In genomic region chr9:97411440-97411788, GRCh38 we compare ENCODE assay signal across 8 cellular contexts. TPM values are rescaled to one million over a fixed set of nuclear protein-coding genes. Genes with fewer than 3 reads are reported as not detected.
DNase-seq lines count a peak whose midpoint lies in the region; ATAC-seq lines count a peak whose summit lies in the region.

No MANE protein-coding gene starts in this region.

- H3K4me3 ChIP-seq in MG63 (peak overlapping the region; percentile 83), esophagus (ENCODE audit: low read depth in 1 of 2, low read length in 2 of 2) (peak overlapping the region; percentile 88 to 96), skeletal muscle cell (ENCODE audit: low read depth, low read length) (peak overlapping the region; percentile 69)

- no peaks in the 10 kb centered on the region for H3K4me1 ChIP-seq in esophagus (ENCODE audit: control insufficient read depth in 2 of 2, insufficient read depth in 2 of 2, low read length in 1 of 2)

- H3K27ac ChIP-seq in esophagus (ENCODE audit: low read depth in 2 of 2, low read length in 1 of 2) = no peak overlapping the region

- no peak for DNase-seq in MG63
- DNase-seq in skeletal muscle cell (ENCODE audit: low read depth) = no peak
- no peak for DNase-seq in NCI-H1436 treated with DMSO at 0.1 percent for 48 hours (lab: John Stamatoyannopoulos, UW)
- DNase-seq in HuH-7 (ENCODE audit: low spot score) = no peak
- no peak for DNase-seq in DMS79 treated with DMSO at 0.1 percent for 48 hours (lab: John Stamatoyannopoulos, UW)
- DNase-seq in kidney tubule cell (ENCODE audit: low spot score) = no peak

- ATAC-seq in GM19452 (IDR thresholded peaks at IDR 0.05; ENCODE audit: unreplicated experiment) = peak; percentile 2

- H3K36me3 ChIP-seq in MG63 (no peaks in the 10 kb centered on the region), esophagus (ENCODE audit: control insufficient read depth in 2 of 2, insufficient read depth in 2 of 2, low read length in 1 of 2) (no peaks in the 10 kb centered on the region)

- 9 to 10% methylated on average over 3 of the region's 3 CpGs for WGBS in esophagus, 2 donors

- H3K27me3 ChIP-seq in MG63 (peaks cover 5% of the 10 kb centered on the region; the same call in 1 of the 2 replicates), esophagus (ENCODE audit: control insufficient read depth in 1 of 2, insufficient read depth in 2 of 2, low read length in 2 of 2) (no peaks in the 10 kb centered on the region)

- H3K9me3 ChIP-seq in MG63 (peaks cover 2% of the 10 kb centered on the region; the same call in 1 of the 2 replicates), esophagus (ENCODE audit: control insufficient read depth in 2 of 2, insufficient read depth in 1 of 2, low read depth in 1 of 2, low read length in 1 of 2) (no peaks in the 10 kb centered on the region)

RNA-seq across cellular contexts. Expression of gene TDRD7, which starts 0.5 kb away (rescaled TPM):
- total RNA-seq in MG63 (2014; rRNA removed; shearing (Covaris generic); ENCODE audit: low replicate concordance) = 12.6 and 15.5 TPM in 2 replicates
- 1 to 10 TPM; 5.2 to 6.7 TPM for polyA plus RNA-seq in esophagus
